In genomic region chr2:58240938-58241755, GRCh38 we compare ENCODE assay signal across 8 cellular contexts. TPM values are rescaled to one million over a fixed set of nuclear protein-coding genes. Genes with fewer than 3 reads are reported as not detected.
DNase-seq lines count a peak whose midpoint lies in the region; ATAC-seq and TF ChIP-seq lines count a peak whose summit lies in the region.

TSS of gene FANCL (minus strand) at chr2:58241325. CDS start at chr2:58241313, 12 bp downstream.

- peak; percentile 73 for ATAC-seq in GM21737 (IDR thresholded peaks at IDR 0.05; ENCODE audit: unreplicated experiment)

- 1% methylated on average over 25 to 28 of the region's 54 CpGs for WGBS in esophagus squamous epithelium, 2 donors

- H3K27me3 ChIP-seq in Peyer's patch (no peaks in the 10 kb centered on the region), esophagus squamous epithelium (no peaks in the 10 kb centered on the region), muscle layer of duodenum (ENCODE audit: low read depth, low read length) (no peaks in the 10 kb centered on the region)

- peak; percentile 41 to 51 for TF ChIP-seq POLR2A in Peyer's patch (IDR thresholded peaks at IDR 0.05)
- TF ChIP-seq POLR2A in esophagus squamous epithelium (IDR thresholded peaks at IDR 0.05), result peak in 1 of 4 donors; percentile 29

- H3K4me1 ChIP-seq in Peyer's patch (peaks cover 0 to 7% (median 4%) of the 10 kb centered on the region in 4 donors), esophagus squamous epithelium (peaks cover 0 to 24% (median 0%) of the 10 kb centered on the region in 3 donors), muscle layer of duodenum (ENCODE audit: control insufficient read depth in 1 of 2, insufficient read depth in 2 of 2, low read length in 2 of 2) (peaks cover 5 to 10% of the 10 kb centered on the region in 2 donors)

- TF ChIP-seq CTCF in Peyer's patch (IDR thresholded peaks at IDR 0.05), result peak in 1 of 6 experiments; percentile 10
- TF ChIP-seq CTCF in esophagus squamous epithelium (IDR thresholded peaks at IDR 0.05), result peak in 1 of 6 experiments; percentile 30

- DNase-seq in DMS79 treated with DMSO at 0.1 percent for 48 hours (lab: John Stamatoyannopoulos, UW) (peak; percentile 86), KG1 (lab: John Stamatoyannopoulos, UW) (peak; percentile 72), Peyer's patch (peak; percentile 73 to 95 (median 93)), esophagus squamous epithelium (lab: John Stamatoyannopoulos, UW) (peak; percentile 10)
- peak; percentile 88 to 90 for DNase-seq in activated T-cell treated with anti-CD3 and anti-CD28 coated beads, Interleukin-2, amount 50 U/mL, for 48 hours
- peak; percentile 65 for DNase-seq in stimulated activated CD8-positive, alpha-beta memory T cell treated with anti-CD3 and anti-CD28 coated beads, Interleukin-7, amount 100 ng/mL, for 24 hours (ENCODE audit: low read depth)

- H3K36me3 ChIP-seq in Peyer's patch, result no peaks in the 10 kb centered on the region
- H3K36me3 ChIP-seq in esophagus squamous epithelium, result no peaks in the 10 kb centered on the region
- H3K36me3 ChIP-seq in muscle layer of duodenum (ENCODE audit: control insufficient read depth in 1 of 2, insufficient read depth in 2 of 2, low read length in 2 of 2), result no peaks in the 10 kb centered on the region

- H3K27ac ChIP-seq in Peyer's patch, result peak within 1 kb of the TSS; percentile 82 to 86 (median 84)
- H3K27ac ChIP-seq in esophagus squamous epithelium, result peak within 1 kb of the TSS; percentile 73 to 92 (median 84)
- peak within 1 kb of the TSS; percentile 84 for H3K27ac ChIP-seq in muscle layer of duodenum (ENCODE audit: low read length)

- H3K4me3 ChIP-seq in Peyer's patch (peak within 1 kb of the TSS; percentile 74 to 93 (median 87)), esophagus squamous epithelium (peak within 1 kb of the TSS; percentile 81 to 95 (median 86)), muscle layer of duodenum (ENCODE audit: low read depth in 1 of 2, low read length in 2 of 2) (peak within 1 kb of the TSS; percentile 94 to 97)

- H3K9me3 ChIP-seq in Peyer's patch, result no peaks in the 10 kb centered on the region
- H3K9me3 ChIP-seq in esophagus squamous epithelium, result no peaks in the 10 kb centered on the region
- H3K9me3 ChIP-seq in muscle layer of duodenum (ENCODE audit: control insufficient read depth in 1 of 2, low read length in 2 of 2), result no peaks in the 10 kb centered on the region

- intact Hi-C loops in esophagus squamous epithelium (cut with DNase I), result no loop called here

RNA-seq across cellular contexts. Expression of gene FANCL, which starts in this region (rescaled TPM):
- total RNA-seq in Peyer's patch (10 to 100 TPM; 28.5 to 42.7 (median 36.5) TPM), esophagus squamous epithelium (10 to 100 TPM; 10.5 to 18.7 (median 14.2) TPM)

Comparison
In these comparisons a context has a peak if more than half of its experiments do, and no peak if none do; other contexts are left out.
1. Peak in every context shown above with its lines: DNase-seq, ATAC-seq, H3K4me3 ChIP-seq and H3K27ac ChIP-seq.
2. DNase-seq: peak in every context shown above with its lines; median percentile 93 in Peyer's patch; 89 in activated T-cell treated with anti-CD3 and anti-CD28 coated beads, Interleukin-2, amount 50 U/mL, for 48 hours; 86 in DMS79 treated with DMSO at 0.1 percent for 48 hours; 72 in KG1; 65 in stimulated activated CD8-positive, alpha-beta memory T cell treated with anti-CD3 and anti-CD28 coated beads, Interleukin-7, amount 100 ng/mL, for 24 hours; 10 in esophagus squamous epithelium.